Comparison of ENCODE assay signal across 25 cellular contexts in the genomic region with DNA sequence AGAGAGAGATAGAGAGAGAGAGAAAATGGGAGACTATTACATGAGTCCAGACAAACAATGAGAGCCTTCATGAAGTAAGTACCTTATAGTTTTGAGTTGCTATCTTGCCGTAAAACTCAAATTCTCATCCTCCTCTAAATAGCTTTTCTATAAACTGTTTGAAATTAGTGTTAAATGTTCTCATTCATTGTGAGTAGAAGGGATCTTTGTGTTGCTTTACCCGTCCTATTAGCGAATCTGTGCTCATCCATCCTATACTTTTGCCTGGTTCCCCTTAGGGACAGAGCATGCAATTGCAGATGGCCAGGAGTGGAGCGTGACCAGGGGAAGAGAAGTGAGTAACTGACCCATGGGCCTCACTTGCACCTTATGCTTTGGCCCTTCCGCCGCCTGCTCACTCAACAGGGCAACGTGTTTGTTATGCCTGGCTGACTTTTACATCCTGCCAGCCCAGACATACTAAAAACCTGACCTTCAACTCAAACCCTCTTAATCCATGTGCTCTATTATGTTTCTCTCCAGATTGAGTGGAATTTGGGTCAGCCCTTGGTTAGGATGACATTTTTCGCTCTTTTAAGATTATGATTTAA.
DNase-seq lines count a peak whose midpoint lies in the region; ATAC-seq and TF ChIP-seq lines count a peak whose summit lies in the region.
"Had no signal": no experiment of that assay in that cellular context is flagged by ENCODE, and none has a peak within 500 bp of the region (broad histone marks: within the 10 kb centered on the region; RNA-seq: fewer than 3 reads in every experiment).

No MANE protein-coding gene starts in this region.

- peaks cover 4% of the 10 kb centered on the region for H3K27me3 Mint-ChIP-seq in glutamatergic neuron (ENCODE audit: unreplicated experiment)
- peaks cover 10% of the 10 kb centered on the region for H3K27me3 Mint-ChIP-seq in activated T-cell treated with anti-CD3 and anti-CD28 coated beads, Interleukin-2, amount 50 U/mL, for 72 hours (ENCODE audit: low read depth)

- peak overlapping the region; percentile 39 for H3K4me2 ChIP-seq in DOHH2 (ENCODE audit: low read length)
- H3K4me2 ChIP-seq: smooth muscle cell had no signal

- ATAC-seq in GM21390 (IDR thresholded peaks at IDR 0.05; ENCODE audit: unreplicated experiment) (peak; percentile 56), HG03196 (IDR thresholded peaks at IDR 0.05; ENCODE audit: unreplicated experiment) (peak; percentile 61), HG02610 (IDR thresholded peaks at IDR 0.05; ENCODE audit: unreplicated experiment) (no peak)
- ATAC-seq in activated T-cell treated with anti-CD3 and anti-CD28 coated beads, Interleukin-2, amount 50 U/mL, for 72 hours (replicated peaks in 1 of 2): no peak
- ATAC-seq: activated naive CD4-positive, alpha-beta T cell treated with anti-CD3 and anti-CD28 coated beads, Interleukin-2, amount 50 U/mL, for 72 hours; lower lobe of right lung had no signal

- H3K27me3 ChIP-seq in DOHH2 (ENCODE audit: control insufficient read depth, low read length): no peaks in the 10 kb centered on the region
- H3K27me3 ChIP-seq: breast epithelium, ovary, transverse colon had no signal

- H3K36me3 ChIP-seq in DOHH2 (ENCODE audit: control insufficient read depth, low read length): no peaks in the 10 kb centered on the region
- H3K36me3 ChIP-seq: breast epithelium, lower lobe of right lung, ovary, transverse colon had no signal

- no peak overlapping the region for H3K4me3 Mint-ChIP-seq in glutamatergic neuron (ENCODE audit: unreplicated experiment)
- no peak overlapping the region for H3K4me3 Mint-ChIP-seq in activated T-cell treated with anti-CD3 and anti-CD28 coated beads, Interleukin-2, amount 50 U/mL, for 72 hours
- H3K4me3 Mint-ChIP-seq: activated CD4-positive, alpha-beta memory T cell treated with anti-CD3 and anti-CD28 coated beads for 36 hours; CD4-positive, CD25-positive, alpha-beta regulatory T cell had no signal

- no peaks in the 10 kb centered on the region for H3F3A ChIP-seq in DOHH2 (ENCODE audit: control insufficient read depth, insufficient read depth)

- peak overlapping the region; percentile 0; the same call in 1 of the 2 replicates for H3K4me3 ChIP-seq in DOHH2 (ENCODE audit: low read length)
- H3K4me3 ChIP-seq: breast epithelium, lower lobe of right lung, ovary, smooth muscle cell, transverse colon had no signal

- peak overlapping the region; percentile 63 for H3K27ac Mint-ChIP-seq in glutamatergic neuron (ENCODE audit: unreplicated experiment)
- no peak overlapping the region for H3K27ac Mint-ChIP-seq in activated T-cell treated with anti-CD3 and anti-CD28 coated beads, Interleukin-2, amount 50 U/mL, for 72 hours
- H3K27ac Mint-ChIP-seq: activated CD4-positive, alpha-beta memory T cell treated with anti-CD3 and anti-CD28 coated beads for 36 hours; activated naive CD4-positive, alpha-beta T cell treated with anti-CD3 and anti-CD28 coated beads, Interleukin-2, amount 50 U/mL, for 72 hours; CD4-positive, CD25-positive, alpha-beta regulatory T cell had no signal

- H3K9me3 ChIP-seq in DOHH2 (ENCODE audit: control insufficient read depth, insufficient read depth, low read length): peaks cover 5% of the 10 kb centered on the region; the same call in 1 of the 2 replicates
- H3K9me3 ChIP-seq: breast epithelium, lower lobe of right lung, ovary, transverse colon had no signal

- peaks cover 9% of the 10 kb centered on the region for H3K9me3 Mint-ChIP-seq in glutamatergic neuron (ENCODE audit: unreplicated experiment)
- H3K9me3 Mint-ChIP-seq in activated T-cell treated with anti-CD3 and anti-CD28 coated beads, Interleukin-2, amount 50 U/mL, for 72 hours: peaks cover 0 to 1% of the 10 kb centered on the region in 2 donors
- H3K9me3 Mint-ChIP-seq: activated CD4-positive, alpha-beta memory T cell treated with anti-CD3 and anti-CD28 coated beads for 36 hours; activated naive CD4-positive, alpha-beta T cell treated with anti-CD3 and anti-CD28 coated beads, Interleukin-2, amount 50 U/mL, for 72 hours had no signal

- H3K4me1 ChIP-seq in DOHH2 (ENCODE audit: control insufficient read depth, low read length): peaks cover 29% of the 10 kb centered on the region
- H3K4me1 ChIP-seq: breast epithelium, lower lobe of right lung, transverse colon had no signal

- H3K4me1 Mint-ChIP-seq in glutamatergic neuron (ENCODE audit: low read depth, unreplicated experiment): peaks cover 12% of the 10 kb centered on the region
- H3K4me1 Mint-ChIP-seq in activated T-cell treated with anti-CD3 and anti-CD28 coated beads, Interleukin-2, amount 50 U/mL, for 72 hours (ENCODE audit: low read depth): no peaks in the 10 kb centered on the region
- H3K4me1 Mint-ChIP-seq: CD4-positive, CD25-positive, alpha-beta regulatory T cell had no signal

- no peaks in the 10 kb centered on the region for H4K20me1 ChIP-seq in DOHH2 (ENCODE audit: control insufficient read depth, insufficient read depth, low read depth, low read length)

- no peaks in the 10 kb centered on the region for H3K9me2 ChIP-seq in DOHH2 (replicated peaks; ENCODE audit: control insufficient read depth, low read length)

- no peak overlapping the region for H3K27ac ChIP-seq in DOHH2 (ENCODE audit: low read depth, low read length)
- H3K27ac ChIP-seq: breast epithelium, lower lobe of right lung, ovary, transverse colon had no signal

- DNase-seq in glutamatergic neuron: peak; percentile 35
- DNase-seq in GM03348 (ENCODE audit: low spot score): no peak
- DNase-seq in activated T-cell treated with anti-CD3 and anti-CD28 coated beads, Interleukin-2, amount 50 U/mL, for 72 hours: no peak
- DNase-seq in GM19238 (ENCODE audit: insufficient read length, low spot score): no peak
- DNase-seq: activated CD4-positive, alpha-beta memory T cell treated with anti-CD3 and anti-CD28 coated beads for 36 hours; activated CD8-positive, alpha-beta memory T cell treated with anti-CD3 and anti-CD28 coated beads, Interleukin-2, amount 50 U/mL, for 4 hours; CD4-positive, CD25-positive, alpha-beta regulatory T cell; kidney; lower lobe of right lung; NCI-H1436 treated with DMSO at 0.1 percent for 48 hours; NCI-H2107; NCI-H446; NCI-H774; ovary; RPMI8226; stimulated activated CD4-positive, alpha-beta T cell treated with anti-CD3 and anti-CD28 coated beads, Interleukin-1b, Interleukin-23, amount 100 ng/mL, for 48 hours; T-helper 1 cell; transverse colon had no signal

- TF ChIP-seq CTCF in DOHH2 (IDR thresholded peaks at IDR 0.05; ENCODE audit: low read depth, low read length, poor library complexity, severe bottlenecking) (no peak), glutamatergic neuron (IDR thresholded peaks at IDR 0.05; ENCODE audit: partially characterized antibody, unreplicated experiment) (no peak)

- no peaks in the 10 kb centered on the region for H3K79me2 ChIP-seq in DOHH2 (ENCODE audit: control insufficient read depth, low read length)

- peaks cover 9% of the 10 kb centered on the region for H3K36me3 Mint-ChIP-seq in glutamatergic neuron (ENCODE audit: unreplicated experiment)
- H3K36me3 Mint-ChIP-seq in activated T-cell treated with anti-CD3 and anti-CD28 coated beads, Interleukin-2, amount 50 U/mL, for 72 hours (ENCODE audit: insufficient read depth in 2 of 2): no peaks in the 10 kb centered on the region
- H3K36me3 Mint-ChIP-seq: activated CD4-positive, alpha-beta memory T cell treated with anti-CD3 and anti-CD28 coated beads for 36 hours; activated naive CD4-positive, alpha-beta T cell treated with anti-CD3 and anti-CD28 coated beads, Interleukin-2, amount 50 U/mL, for 72 hours; CD4-positive, CD25-positive, alpha-beta regulatory T cell had no signal

Comparison
In these comparisons a context has a peak if more than half of its experiments do, and no peak if none do; other contexts are left out.
1. ATAC-seq: peak in GM21390 (single experiment) and HG03196 (single experiment); none in activated T-cell treated with anti-CD3 and anti-CD28 coated beads, Interleukin-2, amount 50 U/mL, for 72 hours (0 of 2) and HG02610 (single experiment).